Comparison of ENCODE assay signal across 9 cellular contexts in the genomic region with DNA sequence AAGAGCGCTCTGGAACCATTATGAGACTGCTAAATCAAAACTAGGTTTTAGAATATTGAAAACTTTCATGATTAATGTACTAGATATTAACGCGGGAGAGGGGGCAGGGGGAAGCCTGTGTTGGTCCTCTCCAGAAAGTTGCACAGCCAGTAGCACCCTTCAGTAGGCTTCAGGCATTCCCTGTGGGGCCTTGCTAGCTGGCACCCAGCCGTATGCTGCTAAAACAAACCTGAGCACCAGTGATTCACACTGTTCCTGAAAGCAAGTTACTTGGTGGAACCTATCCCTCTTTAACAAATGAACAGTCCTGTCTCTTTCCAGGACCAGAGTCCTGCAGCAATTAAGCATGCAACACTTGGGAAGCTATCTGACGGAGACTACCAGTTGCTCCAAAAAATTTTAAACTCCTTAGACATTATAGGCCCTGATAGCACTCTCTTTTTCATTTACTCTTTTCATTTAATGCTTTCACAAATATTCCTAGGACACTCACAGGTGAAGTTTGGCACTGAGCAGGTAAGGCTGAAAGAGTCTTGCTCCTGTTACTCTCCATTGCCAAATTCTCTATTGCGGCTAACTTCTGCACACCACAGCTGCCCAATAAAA. TPM values are rescaled to one million over a fixed set of nuclear protein-coding genes. Genes with fewer than 3 reads are reported as not detected.
DNase-seq lines count a peak whose midpoint lies in the region; ATAC-seq, FAIRE-seq and TF ChIP-seq lines count a peak whose summit lies in the region.
"Had no signal": no experiment of that assay in that cellular context is flagged by ENCODE, and none has a peak within 500 bp of the region (broad histone marks: within the 10 kb centered on the region; RNA-seq: fewer than 3 reads in every experiment).

No MANE protein-coding gene starts in this region.

- H3K9ac ChIP-seq in GM23248 (peak overlapping the region; percentile 87), kidney (ENCODE audit: low read length in 2 of 2) (no peak overlapping the region)

- 0 out of 2 replicates have a peak, but pooled peaks cover 5% of the 10 kb centered on the region for H4K20me1 ChIP-seq in GM23248 (ENCODE audit: insufficient read depth)

- no peaks in the 10 kb centered on the region for H3K9me2 ChIP-seq in GM23248 (ENCODE audit: insufficient read depth)

- H3K4me2 ChIP-seq in GM23248 (ENCODE audit: unreplicated experiment) = peak overlapping the region; percentile 82

- no peaks in the 10 kb centered on the region for H3K9me3 ChIP-seq in GM23248 (ENCODE audit: low read depth)
- no peaks in the 10 kb centered on the region for H3K9me3 ChIP-seq in kidney (ENCODE audit: control insufficient read depth in 1 of 2, low read length in 2 of 2)

- peaks cover 71% of the 10 kb centered on the region for H3K36me3 Mint-ChIP-seq in activated T-helper 2 cell treated with anti-CD3 and anti-CD28 coated beads, Interferon-gamma antibody, Interleukin-2, Interleukin-4, amounts not matched to agents 10 μg/mL and 5 μg/mL and 100 μg/mL, durations not matched to agents 14 hours and 24 hours and 36 hours (ENCODE audit: low read depth)

- ATAC-seq in GM21619 (IDR thresholded peaks at IDR 0.05; ENCODE audit: unreplicated experiment) (no peak), GM19351 (IDR thresholded peaks at IDR 0.05; ENCODE audit: unreplicated experiment) (no peak), HG03139 (IDR thresholded peaks at IDR 0.05; ENCODE audit: unreplicated experiment) (no peak)

- H3K4me3 ChIP-seq in GM23248 = peak overlapping the region; percentile 89
- no peak overlapping the region for H3K4me3 ChIP-seq in kidney (ENCODE audit: low read length in 2 of 2)

- no peak for TF ChIP-seq CTCF in 22Rv1 (IDR thresholded peaks at IDR 0.05)
- TF ChIP-seq CTCF in kidney (IDR thresholded peaks at IDR 0.05; ENCODE audit: borderline replicate concordance, extremely low read depth, insufficient read depth) = no peak

- H3K4me3 Mint-ChIP-seq in activated T-helper 2 cell treated with anti-CD3 and anti-CD28 coated beads, Interferon-gamma antibody, Interleukin-2, Interleukin-4, amounts not matched to agents 10 μg/mL and 5 μg/mL and 100 μg/mL, durations not matched to agents 14 hours and 24 hours and 36 hours (ENCODE audit: low read depth) = peak overlapping the region; percentile 94

- H3K9me3 Mint-ChIP-seq in activated T-helper 2 cell treated with anti-CD3 and anti-CD28 coated beads, Interferon-gamma antibody, Interleukin-2, Interleukin-4, amounts not matched to agents 10 μg/mL and 5 μg/mL and 100 μg/mL, durations not matched to agents 14 hours and 24 hours and 36 hours = no peaks in the 10 kb centered on the region

- no peaks in the 10 kb centered on the region for H3K27me3 ChIP-seq in GM23248 (replicated peaks; ENCODE audit: insufficient read depth)

- intact Hi-C loops in activated T-helper 2 cell treated with anti-CD3 and anti-CD28 coated beads, Interferon-gamma antibody, Interleukin-2, Interleukin-4, amounts not matched to agents 10 μg/mL and 5 μg/mL and 100 μg/mL, durations not matched to agents 14 hours and 24 hours and 36 hours (cut with micrococcal nuclease) = loop anchor here (5.0 kb wide), 1 partner anchor 62 kb away; no protein-coding TSS in a partner anchor
- intact Hi-C loops in kidney (cut with DNase I) = no loop called here

- H3K4me1 ChIP-seq in GM23248 (ENCODE audit: insufficient read depth) (peaks cover 22% of the 10 kb centered on the region), kidney (ENCODE audit: control insufficient read depth in 1 of 2, insufficient read depth in 1 of 2, low read depth in 1 of 2, low read length in 2 of 2) (peaks cover 12 to 17% of the 10 kb centered on the region in 2 donors)

- H3K27ac Mint-ChIP-seq in activated T-helper 2 cell treated with anti-CD3 and anti-CD28 coated beads, Interferon-gamma antibody, Interleukin-2, Interleukin-4, amounts not matched to agents 10 μg/mL and 5 μg/mL and 100 μg/mL, durations not matched to agents 14 hours and 24 hours and 36 hours = peak overlapping the region; percentile 81

- H3K27ac ChIP-seq in 22Rv1 = peak overlapping the region; percentile 83
- H3K27ac ChIP-seq in GM23248 = no peak overlapping the region; the same call in 1 of the 2 replicates
- H3K27ac ChIP-seq in kidney (ENCODE audit: low read depth in 2 of 2, low read length in 2 of 2) = no peak overlapping the region

- FAIRE-seq in kidney (lab: Jason Lieb, UNC) = no peak

- H3K4me1 Mint-ChIP-seq in activated T-helper 2 cell treated with anti-CD3 and anti-CD28 coated beads, Interferon-gamma antibody, Interleukin-2, Interleukin-4, amounts not matched to agents 10 μg/mL and 5 μg/mL and 100 μg/mL, durations not matched to agents 14 hours and 24 hours and 36 hours (ENCODE audit: low read depth) = peaks cover 33% of the 10 kb centered on the region

- H3K79me2 ChIP-seq in GM23248 (ENCODE audit: insufficient read depth) = peaks cover 68% of the 10 kb centered on the region

- in situ Hi-C loops in GM23248 (cut with MboI) = no loop called here

- WGBS in GM23248 (ENCODE audit: low coverage in 1 of 2, low lambda C conversion rate in 2 of 2, missing lambda C conversion rate in 2 of 2), 2 experiments = 77 to 79% methylated on average over 6 of the region's 6 CpGs

- no peaks in the 10 kb centered on the region for H3K27me3 Mint-ChIP-seq in activated T-helper 2 cell treated with anti-CD3 and anti-CD28 coated beads, Interferon-gamma antibody, Interleukin-2, Interleukin-4, amounts not matched to agents 10 μg/mL and 5 μg/mL and 100 μg/mL, durations not matched to agents 14 hours and 24 hours and 36 hours (ENCODE audit: low read depth)

- H3F3A ChIP-seq in GM23248 (ENCODE audit: insufficient read depth) = peaks cover 35% of the 10 kb centered on the region

- H2AFZ ChIP-seq in GM23248 = no peak overlapping the region

- peaks cover 15% of the 10 kb centered on the region for H3K36me3 ChIP-seq in GM23248 (ENCODE audit: low read depth)
- peaks cover 4 to 12% of the 10 kb centered on the region in 2 donors for H3K36me3 ChIP-seq in kidney (ENCODE audit: control insufficient read depth in 1 of 2, insufficient read depth in 2 of 2, low read length in 2 of 2)

- DNase-seq in GM23248 (no peak), kidney (peak; percentile 6), kidney glomerular epithelial cell (lab: John Stamatoyannopoulos, UW) (no peak)
- no peak for DNase-seq in activated T-helper 2 cell treated with anti-CD3 and anti-CD28 coated beads, Interferon-gamma antibody, Interleukin-2, Interleukin-4, amounts not matched to agents 10 μg/mL and 5 μg/mL and 100 μg/mL, durations not matched to agents 14 hours and 24 hours and 36 hours (ENCODE audit: low spot score)
- DNase-seq: MV-4-11 had no signal

RNA-seq across cellular contexts. Expression of a gene that starts 1.2 kb away (rescaled TPM):
- 8.4 and 9.5 TPM in 2 replicates for total RNA-seq in GM23248 (2014; rRNA removed; shearing (Covaris generic))
- polyA plus RNA-seq in GM23248 (2016; fragmentation: Nextera tagmentation; extraction: Ambion mirVana) (4.2 and 4.6 TPM in 2 replicates), kidney (ENCODE audit: insufficient read depth, low read depth, low replicate concordance) (5.4 TPM)
- total RNA-seq in activated T-helper 2 cell treated with anti-CD3 and anti-CD28 coated beads, Interferon-gamma antibody, Interleukin-2, Interleukin-4, amounts not matched to agents 10 μg/mL and 5 μg/mL and 100 μg/mL, durations not matched to agents 14 hours and 24 hours and 36 hours = 16.9 and 17.5 TPM in 2 replicates
- 6.7 TPM for total RNA-seq in kidney

RNA-seq across cellular contexts. Expression of a gene that starts 5.3 kb away (rescaled TPM):
- total RNA-seq in GM23248 (2014; rRNA removed; shearing (Covaris generic)) = 150 and 244 TPM in 2 replicates
- polyA plus RNA-seq in GM23248 (2016; fragmentation: Nextera tagmentation; extraction: Ambion mirVana) (535 and 552 TPM in 2 replicates), kidney (ENCODE audit: insufficient read depth, low read depth, low replicate concordance) (631 TPM)
- total RNA-seq in activated T-helper 2 cell treated with anti-CD3 and anti-CD28 coated beads, Interferon-gamma antibody, Interleukin-2, Interleukin-4, amounts not matched to agents 10 μg/mL and 5 μg/mL and 100 μg/mL, durations not matched to agents 14 hours and 24 hours and 36 hours = 270 and 289 TPM in 2 replicates
- 195 TPM for total RNA-seq in kidney

RNA-seq across cellular contexts. Expression of a gene that starts 5.5 kb away (rescaled TPM):
- 10.1 and 10.6 TPM in 2 replicates for total RNA-seq in GM23248 (2014; rRNA removed; shearing (Covaris generic))
- 14.0 and 14.9 TPM in 2 replicates for polyA plus RNA-seq in GM23248 (2016; fragmentation: Nextera tagmentation; extraction: Ambion mirVana)
- 22.2 and 23.7 TPM in 2 replicates for total RNA-seq in activated T-helper 2 cell treated with anti-CD3 and anti-CD28 coated beads, Interferon-gamma antibody, Interleukin-2, Interleukin-4, amounts not matched to agents 10 μg/mL and 5 μg/mL and 100 μg/mL, durations not matched to agents 14 hours and 24 hours and 36 hours
- 13.8 TPM for total RNA-seq in kidney
- 32.8 TPM for polyA plus RNA-seq in kidney (ENCODE audit: insufficient read depth, low read depth, low replicate concordance)

RNA-seq across cellular contexts. Expression of a gene that starts 15.5 kb away (rescaled TPM):
- total RNA-seq in GM23248 (2014; rRNA removed; shearing (Covaris generic)) = 5.5 and 8.0 TPM in 2 replicates
- polyA plus RNA-seq in GM23248 (2016; fragmentation: Nextera tagmentation; extraction: Ambion mirVana) (3.3 and 4.9 TPM in 2 replicates), kidney (ENCODE audit: insufficient read depth, low read depth, low replicate concordance) (101 TPM)
- 6.8 and 7.0 TPM in 2 replicates for total RNA-seq in activated T-helper 2 cell treated with anti-CD3 and anti-CD28 coated beads, Interferon-gamma antibody, Interleukin-2, Interleukin-4, amounts not matched to agents 10 μg/mL and 5 μg/mL and 100 μg/mL, durations not matched to agents 14 hours and 24 hours and 36 hours
- 224 TPM for total RNA-seq in kidney

RNA-seq across cellular contexts. Expression of a gene that starts 58.6 kb away (rescaled TPM):
- total RNA-seq in GM23248 (2014; rRNA removed; shearing (Covaris generic)) = 153 and 154 TPM in 2 replicates
- polyA plus RNA-seq in GM23248 (2016; fragmentation: Nextera tagmentation; extraction: Ambion mirVana) = 215 and 223 TPM in 2 replicates
- total RNA-seq in activated T-helper 2 cell treated with anti-CD3 and anti-CD28 coated beads, Interferon-gamma antibody, Interleukin-2, Interleukin-4, amounts not matched to agents 10 μg/mL and 5 μg/mL and 100 μg/mL, durations not matched to agents 14 hours and 24 hours and 36 hours = 65.6 and 69.5 TPM in 2 replicates
- total RNA-seq in kidney = 214 TPM
- 157 TPM for polyA plus RNA-seq in kidney (ENCODE audit: insufficient read depth, low read depth, low replicate concordance)
